In the genomic region with DNA sequence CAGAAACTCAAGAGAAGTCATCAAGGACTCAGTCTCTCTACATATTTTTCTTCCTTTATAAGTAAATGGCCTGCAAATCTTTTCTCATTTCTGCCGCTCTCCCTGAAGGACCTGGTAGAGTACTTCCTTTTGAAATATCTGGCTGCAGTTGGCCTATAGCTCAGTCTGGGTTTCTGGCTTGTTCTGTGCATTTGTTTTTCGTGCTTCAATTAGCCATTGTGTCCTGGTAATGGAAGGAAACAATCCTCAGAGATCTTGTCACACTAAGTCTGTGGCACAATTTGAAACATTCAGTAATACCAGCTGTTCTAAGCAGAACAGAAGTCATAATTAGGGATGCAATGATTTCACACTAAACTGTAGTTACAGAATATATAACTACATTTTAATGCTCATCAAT, we compare ENCODE assay signal across 25 cellular contexts.
"Had no signal": no experiment of that assay in that cellular context is flagged by ENCODE, and none has a peak within 500 bp of the region (broad histone marks: within the 10 kb centered on the region; RNA-seq: fewer than 3 reads in every experiment).

No MANE protein-coding gene starts in this region.

- H3K27me3 Mint-ChIP-seq: memory B cell; stimulated activated naive CD8-positive, alpha-beta T cell treated with anti-CD3 and anti-CD28 coated beads, Interleukin-15, amount 100 ng/mL, for 72 hours had no signal

- H3K9me3 ChIP-seq: esophagus muscularis mucosa, gastroesophageal sphincter, heart right ventricle, lower lobe of right lung, ovary, right lobe of liver, thyroid gland, upper lobe of left lung had no signal

- H3K4me3 ChIP-seq: coronary artery, esophagus muscularis mucosa, gastroesophageal sphincter, heart right ventricle, lower lobe of right lung, ovary, right lobe of liver, thyroid gland, upper lobe of left lung had no signal

- H3K4me1 Mint-ChIP-seq: memory B cell; natural killer cell; stimulated activated naive CD8-positive, alpha-beta T cell treated with anti-CD3 and anti-CD28 coated beads, Interleukin-15, amount 100 ng/mL, for 72 hours had no signal

- DNase-seq: dermis blood vessel endothelial cell; effector memory CD4-positive, alpha-beta T cell; foreskin keratinocyte; glutamatergic neuron; heart right ventricle; left ventricle myocardium superior; lower lobe of right lung; natural killer cell; occipital lobe; ovary; retina; right lobe of liver; small intestine; stimulated activated CD4-positive, alpha-beta T cell treated with anti-CD3 and anti-CD28 coated beads, Interleukin-12 subunit alpha, Interleukin-12 subunit beta, amount 100 ng/mL, for 4 hours; stimulated activated CD4-positive, alpha-beta T cell treated with anti-CD3 and anti-CD28 coated beads, Interleukin-1b, Interleukin-23, amount 100 ng/mL, for 48 hours; stimulated activated CD4-positive, alpha-beta T cell treated with anti-CD3 and anti-CD28 coated beads, Interleukin-4, amount 100 ng/mL, for 1 hour; stimulated activated CD8-positive, alpha-beta memory T cell treated with anti-CD3 and anti-CD28 coated beads, Interleukin-4, amount 100 ng/mL, for 48 hours; stimulated activated naive CD4-positive, alpha-beta T cell; stimulated activated naive CD8-positive, alpha-beta T cell treated with anti-CD3 and anti-CD28 coated beads, Interleukin-15, amount 100 ng/mL, for 72 hours; thyroid gland; upper lobe of left lung had no signal

- H3K27ac Mint-ChIP-seq: memory B cell; natural killer cell; stimulated activated naive CD8-positive, alpha-beta T cell treated with anti-CD3 and anti-CD28 coated beads, Interleukin-15, amount 100 ng/mL, for 72 hours had no signal

- H3K4me3 Mint-ChIP-seq: memory B cell; natural killer cell; stimulated activated naive CD8-positive, alpha-beta T cell treated with anti-CD3 and anti-CD28 coated beads, Interleukin-15, amount 100 ng/mL, for 72 hours had no signal

- H3K4me1 ChIP-seq: esophagus muscularis mucosa, foreskin keratinocyte, gastroesophageal sphincter, heart right ventricle, lower lobe of right lung, right lobe of liver, thyroid gland, upper lobe of left lung had no signal

- H3K27me3 ChIP-seq: esophagus muscularis mucosa, foreskin keratinocyte, gastroesophageal sphincter, heart right ventricle, ovary, right lobe of liver, thyroid gland, upper lobe of left lung had no signal

- H3K36me3 Mint-ChIP-seq: memory B cell, natural killer cell had no signal

- H3K27ac ChIP-seq: coronary artery, esophagus muscularis mucosa, foreskin keratinocyte, gastroesophageal sphincter, heart right ventricle, lower lobe of right lung, ovary, right lobe of liver, thyroid gland, upper lobe of left lung had no signal

- H3K36me3 ChIP-seq: esophagus muscularis mucosa, gastroesophageal sphincter, heart right ventricle, lower lobe of right lung, ovary, right lobe of liver, thyroid gland, upper lobe of left lung had no signal
